1 cellular context compared by ENCODE assay signal in the genomic region with DNA sequence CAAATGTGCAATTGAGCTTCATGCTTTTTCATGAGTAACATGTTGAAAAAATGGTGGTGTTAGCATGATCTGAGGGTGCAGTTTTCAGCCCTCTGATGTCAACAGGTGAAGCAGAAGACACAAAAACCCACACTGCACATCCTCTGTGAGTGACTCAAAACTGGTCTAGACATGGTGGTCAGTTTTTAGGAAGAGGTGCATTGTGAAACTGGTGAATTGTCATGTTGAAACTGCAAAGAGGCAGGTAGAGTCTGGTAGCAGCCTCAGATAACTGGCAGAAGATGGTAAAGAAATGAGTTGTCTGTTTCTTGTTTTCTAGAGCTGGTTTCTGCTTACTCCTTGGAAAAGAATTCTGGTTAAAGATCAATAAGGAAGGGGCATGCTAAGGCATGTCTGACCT.
A peak's percentile ranks its signal among the peaks of the same experiment; 100 is the strongest.
TF ChIP-seq lines count a peak whose summit lies in the region.

No MANE protein-coding gene starts in this region.

TF ChIP-seq in GM12878, 131 proteins besides CTCF, POLR2A, EP300 and RAD21 (continued from another document and continues in another):
- TF ChIP-seq, protein P1, sequence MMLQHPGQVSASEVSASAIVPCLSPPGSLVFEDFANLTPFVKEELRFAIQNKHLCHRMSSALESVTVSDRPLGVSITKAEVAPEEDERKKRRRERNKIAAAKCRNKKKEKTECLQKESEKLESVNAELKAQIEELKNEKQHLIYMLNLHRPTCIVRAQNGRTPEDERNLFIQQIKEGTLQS (IDR thresholded peaks at IDR 0.05; ENCODE audit: borderline replicate concordance, extremely low read depth, low read depth, low read length): no peak
- TF ChIP-seq PAX5 (IDR thresholded peaks at IDR 0.05; ENCODE audit: borderline replicate concordance, low read depth, low read length) (peak; percentile 94; the same call in 1 of the 2 replicates), TCF3 (IDR thresholded peaks at IDR 0.05; ENCODE audit: borderline replicate concordance, insufficient read depth, low read depth, low read length) (0 out of 2 replicates have a peak, but pooled peaks have one; percentile 42), RAD51 (IDR thresholded peaks at IDR 0.05) (no peak), POLR2AphosphoS2 (IDR thresholded peaks at IDR 0.05; ENCODE audit: low read depth, low read length) (no peak), SREBF2 (IDR thresholded peaks at IDR 0.05; ENCODE audit: low read length) (no peak), SPI1 (IDR thresholded peaks at IDR 0.05; ENCODE audit: borderline replicate concordance, insufficient read depth, low read depth, low read length) (peak; percentile 80), CBFB (IDR thresholded peaks at IDR 0.05; ENCODE audit: low read depth) (peak; percentile 89), MTA3 (IDR thresholded peaks at IDR 0.05; ENCODE audit: borderline replicate concordance, low read length) (peak; percentile 87; the same call in 1 of the 2 replicates), SIX5 (IDR thresholded peaks at IDR 0.05; ENCODE audit: low read depth, low read length, severe bottlenecking) (no peak), JUNB (IDR thresholded peaks at IDR 0.05) (peak; percentile 98), EGR1 (IDR thresholded peaks at IDR 0.05; ENCODE audit: borderline replicate concordance in 1 of 2, low read depth in 2 of 2, low read length in 2 of 2) (peak in 1 of 2 experiments; percentile 64; a peak in 2 of 3 replicates), MEF2B (IDR thresholded peaks at IDR 0.05; ENCODE audit: partially characterized antibody, poor library complexity, severe bottlenecking) (no peak), NFYA (IDR thresholded peaks at IDR 0.05; ENCODE audit: borderline replicate concordance, low read depth, low read length) (no peak), RELA (IDR thresholded peaks at IDR 0.05; ENCODE audit: borderline replicate concordance, partially characterized antibody) (no peak), HDAC2 (IDR thresholded peaks at IDR 0.05) (no peak), ZNF384 (IDR thresholded peaks at IDR 0.05; ENCODE audit: borderline replicate concordance, low read depth, low read length) (no peak; the same call in 1 of the 2 replicates), SUZ12 (IDR thresholded peaks at IDR 0.05; ENCODE audit: unreplicated experiment) (no peak), TARDBP (IDR thresholded peaks at IDR 0.05; ENCODE audit: borderline replicate concordance) (no peak), POU2F2 (IDR thresholded peaks at IDR 0.05; ENCODE audit: borderline replicate concordance, low read depth, low read length) (peak; percentile 72; the same call in 2 of the 3 replicates), TBL1XR1 (IDR thresholded peaks at IDR 0.05; ENCODE audit: low read depth, low read length) (peak; percentile 81; the same call in 1 of the 2 replicates), KAT2A (conservative IDR thresholded peaks at IDR 0.05; ENCODE audit: control insufficient read depth, low read depth, low read length) (no peak), GATAD2B (conservative IDR thresholded peaks at IDR 0.05; ENCODE audit: low read depth) (peak; percentile 52; the same call in 1 of the 2 replicates), NFIC (IDR thresholded peaks at IDR 0.05; ENCODE audit: low read depth, low read length) (peak; percentile 97), CHD1 (IDR thresholded peaks at IDR 0.05; ENCODE audit: low read depth, low read length) (no peak), ZNF24 (IDR thresholded peaks at IDR 0.05) (no peak), BCL11A (IDR thresholded peaks at IDR 0.05; ENCODE audit: low read depth, low read length) (peak; percentile 96), EED (IDR thresholded peaks at IDR 0.05; ENCODE audit: low read depth) (peak; percentile 92), KDM1A (IDR thresholded peaks at IDR 0.05; ENCODE audit: borderline replicate concordance) (no peak)
- TF ChIP-seq, protein P2, sequence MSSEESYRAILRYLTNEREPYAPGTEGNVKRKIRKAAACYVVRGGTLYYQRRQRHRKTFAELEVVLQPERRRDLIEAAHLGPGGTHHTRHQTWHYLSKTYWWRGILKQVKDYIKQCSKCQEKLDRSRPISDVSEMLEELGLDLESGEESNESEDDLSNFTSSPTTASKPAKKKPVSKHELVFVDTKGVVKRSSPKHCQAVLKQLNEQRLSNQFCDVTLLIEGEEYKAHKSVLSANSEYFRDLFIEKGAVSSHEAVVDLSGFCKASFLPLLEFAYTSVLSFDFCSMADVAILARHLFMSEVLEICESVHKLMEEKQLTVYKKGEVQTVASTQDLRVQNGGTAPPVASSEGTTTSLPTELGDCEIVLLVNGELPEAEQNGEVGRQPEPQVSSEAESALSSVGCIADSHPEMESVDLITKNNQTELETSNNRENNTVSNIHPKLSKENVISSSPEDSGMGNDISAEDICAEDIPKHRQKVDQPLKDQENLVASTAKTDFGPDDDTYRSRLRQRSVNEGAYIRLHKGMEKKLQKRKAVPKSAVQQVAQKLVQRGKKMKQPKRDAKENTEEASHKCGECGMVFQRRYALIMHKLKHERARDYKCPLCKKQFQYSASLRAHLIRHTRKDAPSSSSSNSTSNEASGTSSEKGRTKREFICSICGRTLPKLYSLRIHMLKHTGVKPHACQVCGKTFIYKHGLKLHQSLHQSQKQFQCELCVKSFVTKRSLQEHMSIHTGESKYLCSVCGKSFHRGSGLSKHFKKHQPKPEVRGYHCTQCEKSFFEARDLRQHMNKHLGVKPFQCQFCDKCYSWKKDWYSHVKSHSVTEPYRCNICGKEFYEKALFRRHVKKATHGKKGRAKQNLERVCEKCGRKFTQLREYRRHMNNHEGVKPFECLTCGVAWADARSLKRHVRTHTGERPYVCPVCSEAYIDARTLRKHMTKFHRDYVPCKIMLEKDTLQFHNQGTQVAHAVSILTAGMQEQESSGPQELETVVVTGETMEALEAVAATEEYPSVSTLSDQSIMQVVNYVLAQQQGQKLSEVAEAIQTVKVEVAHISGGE (CRISPR knock-in tag; IDR thresholded peaks at IDR 0.05): no peak
- TF ChIP-seq, protein P3, sequence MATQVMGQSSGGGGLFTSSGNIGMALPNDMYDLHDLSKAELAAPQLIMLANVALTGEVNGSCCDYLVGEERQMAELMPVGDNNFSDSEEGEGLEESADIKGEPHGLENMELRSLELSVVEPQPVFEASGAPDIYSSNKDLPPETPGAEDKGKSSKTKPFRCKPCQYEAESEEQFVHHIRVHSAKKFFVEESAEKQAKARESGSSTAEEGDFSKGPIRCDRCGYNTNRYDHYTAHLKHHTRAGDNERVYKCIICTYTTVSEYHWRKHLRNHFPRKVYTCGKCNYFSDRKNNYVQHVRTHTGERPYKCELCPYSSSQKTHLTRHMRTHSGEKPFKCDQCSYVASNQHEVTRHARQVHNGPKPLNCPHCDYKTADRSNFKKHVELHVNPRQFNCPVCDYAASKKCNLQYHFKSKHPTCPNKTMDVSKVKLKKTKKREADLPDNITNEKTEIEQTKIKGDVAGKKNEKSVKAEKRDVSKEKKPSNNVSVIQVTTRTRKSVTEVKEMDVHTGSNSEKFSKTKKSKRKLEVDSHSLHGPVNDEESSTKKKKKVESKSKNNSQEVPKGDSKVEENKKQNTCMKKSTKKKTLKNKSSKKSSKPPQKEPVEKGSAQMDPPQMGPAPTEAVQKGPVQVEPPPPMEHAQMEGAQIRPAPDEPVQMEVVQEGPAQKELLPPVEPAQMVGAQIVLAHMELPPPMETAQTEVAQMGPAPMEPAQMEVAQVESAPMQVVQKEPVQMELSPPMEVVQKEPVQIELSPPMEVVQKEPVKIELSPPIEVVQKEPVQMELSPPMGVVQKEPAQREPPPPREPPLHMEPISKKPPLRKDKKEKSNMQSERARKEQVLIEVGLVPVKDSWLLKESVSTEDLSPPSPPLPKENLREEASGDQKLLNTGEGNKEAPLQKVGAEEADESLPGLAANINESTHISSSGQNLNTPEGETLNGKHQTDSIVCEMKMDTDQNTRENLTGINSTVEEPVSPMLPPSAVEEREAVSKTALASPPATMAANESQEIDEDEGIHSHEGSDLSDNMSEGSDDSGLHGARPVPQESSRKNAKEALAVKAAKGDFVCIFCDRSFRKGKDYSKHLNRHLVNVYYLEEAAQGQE (IDR thresholded peaks at IDR 0.05; ENCODE audit: low read depth, low read length): no peak
- TF ChIP-seq, protein P4, sequence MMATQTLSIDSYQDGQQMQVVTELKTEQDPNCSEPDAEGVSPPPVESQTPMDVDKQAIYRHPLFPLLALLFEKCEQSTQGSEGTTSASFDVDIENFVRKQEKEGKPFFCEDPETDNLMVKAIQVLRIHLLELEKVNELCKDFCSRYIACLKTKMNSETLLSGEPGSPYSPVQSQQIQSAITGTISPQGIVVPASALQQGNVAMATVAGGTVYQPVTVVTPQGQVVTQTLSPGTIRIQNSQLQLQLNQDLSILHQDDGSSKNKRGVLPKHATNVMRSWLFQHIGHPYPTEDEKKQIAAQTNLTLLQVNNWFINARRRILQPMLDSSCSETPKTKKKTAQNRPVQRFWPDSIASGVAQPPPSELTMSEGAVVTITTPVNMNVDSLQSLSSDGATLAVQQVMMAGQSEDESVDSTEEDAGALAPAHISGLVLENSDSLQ (IDR thresholded peaks at IDR 0.05): peak; percentile 64
- TF ChIP-seq, protein P5, sequence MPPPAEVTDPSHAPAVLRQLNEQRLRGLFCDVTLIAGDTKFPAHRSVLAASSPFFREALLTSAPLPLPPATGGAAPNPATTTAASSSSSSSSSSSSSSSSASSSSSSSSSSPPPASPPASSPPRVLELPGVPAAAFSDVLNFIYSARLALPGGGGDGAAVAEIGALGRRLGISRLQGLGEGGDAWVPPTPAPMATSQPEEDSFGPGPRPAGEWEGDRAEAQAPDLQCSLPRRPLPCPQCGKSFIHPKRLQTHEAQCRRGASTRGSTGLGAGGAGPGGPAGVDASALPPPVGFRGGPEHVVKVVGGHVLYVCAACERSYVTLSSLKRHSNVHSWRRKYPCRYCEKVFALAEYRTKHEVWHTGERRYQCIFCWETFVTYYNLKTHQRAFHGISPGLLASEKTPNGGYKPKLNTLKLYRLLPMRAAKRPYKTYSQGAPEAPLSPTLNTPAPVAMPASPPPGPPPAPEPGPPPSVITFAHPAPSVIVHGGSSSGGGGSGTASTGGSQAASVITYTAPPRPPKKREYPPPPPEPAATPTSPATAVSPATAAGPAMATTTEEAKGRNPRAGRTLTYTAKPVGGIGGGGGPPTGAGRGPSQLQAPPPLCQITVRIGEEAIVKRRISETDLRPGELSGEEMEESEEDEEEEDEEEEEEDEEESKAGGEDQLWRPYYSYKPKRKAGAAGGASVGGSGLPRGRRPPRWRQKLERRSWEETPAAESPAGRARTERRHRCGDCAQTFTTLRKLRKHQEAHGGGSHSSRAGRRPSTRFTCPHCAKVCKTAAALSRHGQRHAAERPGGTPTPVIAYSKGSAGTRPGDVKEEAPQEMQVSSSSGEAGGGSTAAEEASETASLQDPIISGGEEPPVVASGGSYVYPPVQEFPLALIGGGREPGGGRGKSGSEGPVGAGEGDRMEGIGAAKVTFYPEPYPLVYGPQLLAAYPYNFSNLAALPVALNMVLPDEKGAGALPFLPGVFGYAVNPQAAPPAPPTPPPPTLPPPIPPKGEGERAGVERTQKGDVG (CRISPR knock-in tag; IDR thresholded peaks at IDR 0.05): no peak
- TF ChIP-seq, protein P6, sequence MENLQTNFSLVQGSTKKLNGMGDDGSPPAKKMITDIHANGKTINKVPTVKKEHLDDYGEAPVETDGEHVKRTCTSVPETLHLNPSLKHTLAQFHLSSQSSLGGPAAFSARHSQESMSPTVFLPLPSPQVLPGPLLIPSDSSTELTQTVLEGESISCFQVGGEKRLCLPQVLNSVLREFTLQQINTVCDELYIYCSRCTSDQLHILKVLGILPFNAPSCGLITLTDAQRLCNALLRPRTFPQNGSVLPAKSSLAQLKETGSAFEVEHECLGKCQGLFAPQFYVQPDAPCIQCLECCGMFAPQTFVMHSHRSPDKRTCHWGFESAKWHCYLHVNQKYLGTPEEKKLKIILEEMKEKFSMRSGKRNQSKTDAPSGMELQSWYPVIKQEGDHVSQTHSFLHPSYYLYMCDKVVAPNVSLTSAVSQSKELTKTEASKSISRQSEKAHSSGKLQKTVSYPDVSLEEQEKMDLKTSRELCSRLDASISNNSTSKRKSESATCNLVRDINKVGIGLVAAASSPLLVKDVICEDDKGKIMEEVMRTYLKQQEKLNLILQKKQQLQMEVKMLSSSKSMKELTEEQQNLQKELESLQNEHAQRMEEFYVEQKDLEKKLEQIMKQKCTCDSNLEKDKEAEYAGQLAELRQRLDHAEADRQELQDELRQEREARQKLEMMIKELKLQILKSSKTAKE (IDR thresholded peaks at IDR 0.05; ENCODE audit: low read depth, poor library complexity, severe bottlenecking): peak; percentile 97
- TF ChIP-seq, protein P7, sequence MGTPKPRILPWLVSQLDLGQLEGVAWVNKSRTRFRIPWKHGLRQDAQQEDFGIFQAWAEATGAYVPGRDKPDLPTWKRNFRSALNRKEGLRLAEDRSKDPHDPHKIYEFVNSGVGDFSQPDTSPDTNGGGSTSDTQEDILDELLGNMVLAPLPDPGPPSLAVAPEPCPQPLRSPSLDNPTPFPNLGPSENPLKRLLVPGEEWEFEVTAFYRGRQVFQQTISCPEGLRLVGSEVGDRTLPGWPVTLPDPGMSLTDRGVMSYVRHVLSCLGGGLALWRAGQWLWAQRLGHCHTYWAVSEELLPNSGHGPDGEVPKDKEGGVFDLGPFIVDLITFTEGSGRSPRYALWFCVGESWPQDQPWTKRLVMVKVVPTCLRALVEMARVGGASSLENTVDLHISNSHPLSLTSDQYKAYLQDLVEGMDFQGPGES (IDR thresholded peaks at IDR 0.05): no peak
- TF ChIP-seq, protein P8, sequence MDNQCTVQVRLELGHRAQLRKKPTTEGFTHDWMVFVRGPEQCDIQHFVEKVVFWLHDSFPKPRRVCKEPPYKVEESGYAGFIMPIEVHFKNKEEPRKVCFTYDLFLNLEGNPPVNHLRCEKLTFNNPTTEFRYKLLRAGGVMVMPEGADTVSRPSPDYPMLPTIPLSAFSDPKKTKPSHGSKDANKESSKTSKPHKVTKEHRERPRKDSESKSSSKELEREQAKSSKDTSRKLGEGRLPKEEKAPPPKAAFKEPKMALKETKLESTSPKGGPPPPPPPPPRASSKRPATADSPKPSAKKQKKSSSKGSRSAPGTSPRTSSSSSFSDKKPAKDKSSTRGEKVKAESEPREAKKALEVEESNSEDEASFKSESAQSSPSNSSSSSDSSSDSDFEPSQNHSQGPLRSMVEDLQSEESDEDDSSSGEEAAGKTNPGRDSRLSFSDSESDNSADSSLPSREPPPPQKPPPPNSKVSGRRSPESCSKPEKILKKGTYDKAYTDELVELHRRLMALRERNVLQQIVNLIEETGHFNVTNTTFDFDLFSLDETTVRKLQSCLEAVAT (IDR thresholded peaks at IDR 0.05): no peak
- TF ChIP-seq, protein P9, sequence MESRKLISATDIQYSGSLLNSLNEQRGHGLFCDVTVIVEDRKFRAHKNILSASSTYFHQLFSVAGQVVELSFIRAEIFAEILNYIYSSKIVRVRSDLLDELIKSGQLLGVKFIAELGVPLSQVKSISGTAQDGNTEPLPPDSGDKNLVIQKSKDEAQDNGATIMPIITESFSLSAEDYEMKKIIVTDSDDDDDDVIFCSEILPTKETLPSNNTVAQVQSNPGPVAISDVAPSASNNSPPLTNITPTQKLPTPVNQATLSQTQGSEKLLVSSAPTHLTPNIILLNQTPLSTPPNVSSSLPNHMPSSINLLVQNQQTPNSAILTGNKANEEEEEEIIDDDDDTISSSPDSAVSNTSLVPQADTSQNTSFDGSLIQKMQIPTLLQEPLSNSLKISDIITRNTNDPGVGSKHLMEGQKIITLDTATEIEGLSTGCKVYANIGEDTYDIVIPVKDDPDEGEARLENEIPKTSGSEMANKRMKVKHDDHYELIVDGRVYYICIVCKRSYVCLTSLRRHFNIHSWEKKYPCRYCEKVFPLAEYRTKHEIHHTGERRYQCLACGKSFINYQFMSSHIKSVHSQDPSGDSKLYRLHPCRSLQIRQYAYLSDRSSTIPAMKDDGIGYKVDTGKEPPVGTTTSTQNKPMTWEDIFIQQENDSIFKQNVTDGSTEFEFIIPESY (IDR thresholded peaks at IDR 0.05): no peak
- TF ChIP-seq, protein P10, sequence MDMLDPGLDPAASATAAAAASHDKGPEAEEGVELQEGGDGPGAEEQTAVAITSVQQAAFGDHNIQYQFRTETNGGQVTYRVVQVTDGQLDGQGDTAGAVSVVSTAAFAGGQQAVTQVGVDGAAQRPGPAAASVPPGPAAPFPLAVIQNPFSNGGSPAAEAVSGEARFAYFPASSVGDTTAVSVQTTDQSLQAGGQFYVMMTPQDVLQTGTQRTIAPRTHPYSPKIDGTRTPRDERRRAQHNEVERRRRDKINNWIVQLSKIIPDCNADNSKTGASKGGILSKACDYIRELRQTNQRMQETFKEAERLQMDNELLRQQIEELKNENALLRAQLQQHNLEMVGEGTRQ (IDR thresholded peaks at IDR 0.05; ENCODE audit: borderline replicate concordance, low read depth, low read length): no peak
